Comparison of ENCODE assay signal across 29 cellular contexts in the genomic region with DNA sequence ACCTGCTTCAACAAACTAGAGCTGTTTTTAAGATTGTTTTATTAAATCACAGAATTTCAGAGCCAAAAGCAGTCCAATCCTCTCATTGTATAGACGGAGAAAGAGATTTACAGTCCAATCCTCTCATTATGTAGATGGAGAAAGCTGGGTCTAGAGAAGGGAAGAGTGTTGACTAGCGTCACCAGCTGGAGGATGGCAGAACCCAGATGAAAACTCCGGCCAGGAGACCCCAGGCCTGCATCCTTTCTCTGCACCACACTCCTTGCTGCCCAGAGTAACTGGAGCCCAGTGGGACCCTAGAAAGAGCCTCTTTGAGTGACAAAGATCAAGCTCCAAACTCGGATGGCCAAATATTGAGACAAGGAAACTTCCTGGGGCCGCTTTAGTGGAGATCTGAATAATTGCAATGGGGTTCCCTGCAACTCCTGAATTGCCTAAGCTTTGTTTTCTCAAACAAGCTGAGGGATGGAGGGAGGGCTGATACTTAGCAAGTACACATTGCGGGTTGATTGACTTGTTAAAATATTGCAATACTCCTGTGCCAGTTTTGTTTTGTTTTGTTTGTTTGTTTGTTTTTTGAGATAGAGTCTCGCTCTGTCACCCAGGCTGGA. TPM values are rescaled to one million over a fixed set of nuclear protein-coding genes. Genes with fewer than 3 reads are reported as not detected.
"Had no signal": no experiment of that assay in that cellular context is flagged by ENCODE, and none has a peak within 500 bp of the region (broad histone marks: within the 10 kb centered on the region; RNA-seq: fewer than 3 reads in every experiment).

No MANE protein-coding gene starts in this region.

- H3K4me3 ChIP-seq: left lung, lower lobe of right lung, ovary, prostate gland, sigmoid colon, spleen, suprapubic skin, thoracic aorta, tibial artery, upper lobe of right lung had no signal

- H3K4me3 Mint-ChIP-seq: naive thymus-derived CD8-positive, alpha-beta T cell; nephron; stimulated activated effector memory CD8-positive, alpha-beta T cell treated with anti-CD3 and anti-CD28 coated beads, Interleukin-12 subunit alpha, Interleukin-12 subunit beta, amount 100 ng/mL, for 72 hours; stimulated activated naive CD8-positive, alpha-beta T cell treated with anti-CD3 and anti-CD28 coated beads, Interleukin-15, Interleukin-2, amounts not matched to agents 100 ng/mL and 50 ng/mL, for 24 hours had no signal

- DNase-seq: hippocampal formation; kidney; left colon; left lung; lower lobe of right lung; mammary epithelial cell; mesenchymal stem cell; naive thymus-derived CD8-positive, alpha-beta T cell; ovary; posterior cingulate gyrus; retina; right cardiac atrium; sigmoid colon; small intestine; spleen; stimulated activated CD4-positive, alpha-beta T cell treated with anti-CD3 and anti-CD28 coated beads, Interleukin-4, amount 100 ng/mL, for 24 hours; stimulated activated naive CD4-positive, alpha-beta T cell; tibial artery; trophoblast cell; upper lobe of right lung had no signal

- H3K9me3 Mint-ChIP-seq: stimulated activated effector memory CD8-positive, alpha-beta T cell treated with anti-CD3 and anti-CD28 coated beads, Interleukin-12 subunit alpha, Interleukin-12 subunit beta, amount 100 ng/mL, for 72 hours; stimulated activated naive CD8-positive, alpha-beta T cell treated with anti-CD3 and anti-CD28 coated beads, Interleukin-15, Interleukin-2, amounts not matched to agents 100 ng/mL and 50 ng/mL, for 24 hours had no signal

- H3K27ac ChIP-seq: left lung, lower lobe of right lung, ovary, prostate gland, sigmoid colon, spleen, suprapubic skin, thoracic aorta, tibial artery, upper lobe of right lung had no signal

- H3K4me1 Mint-ChIP-seq: naive thymus-derived CD8-positive, alpha-beta T cell; nephron; stimulated activated effector memory CD8-positive, alpha-beta T cell treated with anti-CD3 and anti-CD28 coated beads, Interleukin-12 subunit alpha, Interleukin-12 subunit beta, amount 100 ng/mL, for 72 hours had no signal

- H3K36me3 ChIP-seq: left lung, lower lobe of right lung, ovary, prostate gland, sigmoid colon, suprapubic skin, thoracic aorta, tibial artery, upper lobe of right lung had no signal

- H3K4me1 ChIP-seq: left lung, lower lobe of right lung, prostate gland, sigmoid colon, spleen, suprapubic skin, tibial artery, upper lobe of right lung had no signal

- H3K27ac Mint-ChIP-seq: naive thymus-derived CD8-positive, alpha-beta T cell; nephron; stimulated activated effector memory CD8-positive, alpha-beta T cell treated with anti-CD3 and anti-CD28 coated beads, Interleukin-12 subunit alpha, Interleukin-12 subunit beta, amount 100 ng/mL, for 72 hours; stimulated activated naive CD8-positive, alpha-beta T cell treated with anti-CD3 and anti-CD28 coated beads, Interleukin-15, Interleukin-2, amounts not matched to agents 100 ng/mL and 50 ng/mL, for 24 hours had no signal

- H3K36me3 Mint-ChIP-seq: stimulated activated effector memory CD8-positive, alpha-beta T cell treated with anti-CD3 and anti-CD28 coated beads, Interleukin-12 subunit alpha, Interleukin-12 subunit beta, amount 100 ng/mL, for 72 hours had no signal

- H3K27me3 ChIP-seq: left lung, ovary, sigmoid colon, spleen, suprapubic skin, upper lobe of right lung had no signal

- ATAC-seq: left colon; left lung; lower lobe of right lung; naive thymus-derived CD8-positive, alpha-beta T cell; right cardiac atrium; stimulated activated effector memory CD8-positive, alpha-beta T cell treated with anti-CD3 and anti-CD28 coated beads, Interleukin-12 subunit alpha, Interleukin-12 subunit beta, amount 100 ng/mL, for 72 hours had no signal

- H3K9me3 ChIP-seq: left lung, lower lobe of right lung, ovary, prostate gland, sigmoid colon, spleen, suprapubic skin, thoracic aorta, tibial artery, upper lobe of right lung had no signal

RNA-seq across cellular contexts. Expression of gene CCDC38, which starts 13.2 kb away (rescaled TPM):
- total RNA-seq: left colon, mucosa of gallbladder, omental fat pad, sigmoid colon, subcutaneous adipose tissue, thoracic aorta, upper lobe of right lung had no signal
- polyA plus RNA-seq: mammary epithelial cell; naive thymus-derived CD8-positive, alpha-beta T cell; sigmoid colon had no signal

RNA-seq across cellular contexts. Expression of gene HAL, which starts 40.5 kb away (rescaled TPM):
- polyA plus RNA-seq: naive thymus-derived CD8-positive, alpha-beta T cell had no signal
